Comparison of ENCODE assay signal across 8 cellular contexts in the genomic region with DNA sequence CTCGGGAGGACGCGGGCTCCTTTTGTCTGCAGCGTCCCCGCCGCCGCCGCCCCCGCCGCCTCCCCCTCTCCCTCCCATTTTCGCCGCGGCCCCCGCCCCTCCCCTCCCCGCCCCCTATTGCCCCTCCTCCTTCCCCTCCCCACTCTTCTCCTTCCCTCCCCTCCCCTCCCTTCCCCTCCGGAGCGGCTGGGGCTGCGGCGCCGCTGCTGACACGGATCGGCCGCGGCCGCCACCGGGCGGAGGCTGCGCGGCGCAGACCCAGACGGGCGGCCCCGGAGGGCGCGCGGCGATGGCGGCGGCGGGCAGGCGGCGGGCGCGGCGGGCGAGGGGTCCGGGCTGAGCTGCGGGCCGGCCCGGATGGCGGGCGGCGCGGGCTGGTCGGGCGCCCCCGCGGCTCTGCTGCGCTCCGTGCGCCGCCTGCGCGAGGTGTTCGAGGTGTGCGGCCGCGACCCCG.
A peak's percentile ranks its signal among the peaks of the same experiment; 100 is the strongest.
DNase-seq lines count a peak whose midpoint lies in the region; ATAC-seq and TF ChIP-seq lines count a peak whose summit lies in the region.

A gene with protein sequence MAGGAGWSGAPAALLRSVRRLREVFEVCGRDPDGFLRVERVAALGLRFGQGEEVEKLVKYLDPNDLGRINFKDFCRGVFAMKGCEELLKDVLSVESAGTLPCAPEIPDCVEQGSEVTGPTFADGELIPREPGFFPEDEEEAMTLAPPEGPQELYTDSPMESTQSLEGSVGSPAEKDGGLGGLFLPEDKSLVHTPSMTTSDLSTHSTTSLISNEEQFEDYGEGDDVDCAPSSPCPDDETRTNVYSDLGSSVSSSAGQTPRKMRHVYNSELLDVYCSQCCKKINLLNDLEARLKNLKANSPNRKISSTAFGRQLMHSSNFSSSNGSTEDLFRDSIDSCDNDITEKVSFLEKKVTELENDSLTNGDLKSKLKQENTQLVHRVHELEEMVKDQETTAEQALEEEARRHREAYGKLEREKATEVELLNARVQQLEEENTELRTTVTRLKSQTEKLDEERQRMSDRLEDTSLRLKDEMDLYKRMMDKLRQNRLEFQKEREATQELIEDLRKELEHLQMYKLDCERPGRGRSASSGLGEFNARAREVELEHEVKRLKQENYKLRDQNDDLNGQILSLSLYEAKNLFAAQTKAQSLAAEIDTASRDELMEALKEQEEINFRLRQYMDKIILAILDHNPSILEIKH (plus strand): TSS at position 180 of the 454 bp plus-strand sequence. CDS start 178 bp downstream, at position 358.

- H3K36me3 ChIP-seq in HUES6 (ENCODE audit: control insufficient read depth, insufficient read depth, low read length), result no peaks in the 10 kb centered on the region

- in situ Hi-C loops in astrocyte of the cerebellum (cut with HindIII; ENCODE audit: low sequenced_read_pairs), result no loop called here

- peak within 1 kb of the TSS; percentile 48 for H3K9ac ChIP-seq in HUES6 (ENCODE audit: low read length)

- peak; percentile 28 for ATAC-seq in stimulated activated naive CD8-positive, alpha-beta T cell treated with anti-CD3 and anti-CD28 coated beads, Interleukin-15, Interleukin-2, amounts not matched to agents 100 U/mL and 50 U/mL, for 24 hours
- ATAC-seq in GM21390 (IDR thresholded peaks at IDR 0.05; ENCODE audit: unreplicated experiment), result no peak

- H3K9me3 ChIP-seq in HUES6 (ENCODE audit: control insufficient read depth, insufficient read depth, low read depth, low read length), result no peaks in the 10 kb centered on the region

- TF ChIP-seq CTCF in astrocyte of the cerebellum (IDR thresholded peaks at IDR 0.05; ENCODE audit: low read depth, low read length, missing control alignments), result no peak

- peak within 1 kb of the TSS; percentile 68 for H3K4me3 ChIP-seq in HUES6 (ENCODE audit: low read depth, low read length)
- peak within 1 kb of the TSS; percentile 41 for H3K4me3 ChIP-seq in astrocyte of the cerebellum (ENCODE audit: low read depth, low read length)

- DNase-seq in Ammon's horn (ENCODE audit: low spot score) (peak; percentile 75), astrocyte of the cerebellum (ENCODE audit: low read depth) (no peak), iPS-NIHi11 (ENCODE audit: low spot score) (peak; percentile 78), retina (no peak), DMS153 (lab: John Stamatoyannopoulos, UW) (no peak)
- DNase-seq in stimulated activated naive CD8-positive, alpha-beta T cell treated with anti-CD3 and anti-CD28 coated beads, Interleukin-15, Interleukin-2, amounts not matched to agents 100 U/mL and 50 U/mL, for 24 hours, result no peak

- H3K27me3 ChIP-seq in HUES6 (ENCODE audit: control insufficient read depth, insufficient read depth, low read length), result peaks cover 49% of the 10 kb centered on the region

- H3K4me1 ChIP-seq in HUES6 (ENCODE audit: control insufficient read depth, insufficient read depth, low read length), result peaks cover 18% of the 10 kb centered on the region

- no peak within 1 kb of the TSS for H3K27ac ChIP-seq in HUES6 (ENCODE audit: low read depth, low read length)

Comparison
In these comparisons a context has a peak if more than half of its experiments do, and no peak if none do; other contexts are left out.
1. DNase-seq: peak in Ammon's horn (single experiment) and iPS-NIHi11 (single experiment); none in astrocyte of the cerebellum (single experiment), stimulated activated naive CD8-positive, alpha-beta T cell treated with anti-CD3 and anti-CD28 coated beads, Interleukin-15, Interleukin-2, amounts not matched to agents 100 U/mL and 50 U/mL, for 24 hours (single experiment), retina (single experiment) and DMS153 (single experiment).